Comparison of ENCODE assay signal across 9 cellular contexts in the genomic region with DNA sequence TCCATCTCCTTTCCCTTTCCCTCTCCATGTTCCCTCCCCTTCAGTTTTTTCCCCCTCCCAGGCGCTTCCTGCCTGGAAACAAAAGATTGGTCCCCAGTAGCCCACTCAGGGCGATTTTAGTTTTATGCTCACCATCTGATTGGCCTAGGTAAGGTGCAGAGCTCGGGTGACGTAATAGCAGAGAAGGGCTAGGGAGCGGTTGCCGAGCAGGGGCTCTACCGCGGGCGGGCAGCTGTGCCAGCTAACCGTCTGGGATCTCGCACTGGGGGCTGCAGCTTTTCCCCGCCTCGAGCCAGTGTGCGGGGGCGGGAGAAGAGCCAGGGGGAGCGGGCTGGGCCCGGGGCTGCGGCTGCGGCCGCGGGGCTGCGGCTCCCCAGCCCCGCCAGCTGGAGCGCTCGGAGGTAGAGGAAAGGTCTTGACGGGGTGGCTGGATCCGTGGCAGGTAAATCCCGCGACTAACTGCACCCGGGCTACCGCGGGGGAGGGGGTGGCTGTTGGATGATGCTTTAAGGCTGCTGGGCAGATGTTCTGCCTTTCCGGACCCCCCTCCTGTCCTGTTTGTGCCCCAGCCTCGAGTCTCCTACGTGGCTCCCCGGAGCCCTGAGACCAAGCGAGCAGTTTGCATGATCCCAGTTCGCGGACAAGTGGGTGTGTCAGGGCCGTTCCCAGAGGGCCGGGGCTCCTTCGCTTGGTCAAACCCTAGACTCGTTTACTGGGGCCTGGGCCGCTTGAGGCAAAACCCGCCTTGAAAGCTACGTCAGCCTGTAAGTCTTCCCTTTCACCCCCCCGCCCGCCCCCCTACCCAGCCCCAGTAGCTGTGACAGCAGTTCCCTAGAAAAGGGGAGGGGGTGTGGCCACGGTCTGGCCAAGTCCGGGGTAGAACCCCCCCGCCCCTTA. TPM values are rescaled to one million over a fixed set of nuclear protein-coding genes. Genes with fewer than 3 reads are reported as not detected.
DNase-seq lines count a peak whose midpoint lies in the region; ATAC-seq and TF ChIP-seq lines count a peak whose summit lies in the region.
"Had no signal": no experiment of that assay in that cellular context is flagged by ENCODE, and none has a peak within 500 bp of the region (broad histone marks: within the 10 kb centered on the region; RNA-seq: fewer than 3 reads in every experiment).

PAK3 (plus strand) TSS at position 218 of the 897 bp plus-strand sequence. CDS start 26,913 bp downstream, outside the sequence.

- H3K9ac ChIP-seq in H9 (ENCODE audit: extremely low read depth, insufficient read length, low read length): no peak within 1 kb of the TSS

- no peak within 1 kb of the TSS for H3K18ac ChIP-seq in H9 (ENCODE audit: insufficient read length, low read depth, low read length)

- CTCF ChIA-PET in CD4-positive, alpha-beta memory T cell (lab: Charles Lee; ENCODE audit: partially characterized antibody): interaction anchor here (1.4 to 1.5 kb wide), 2 partner anchors 105 to 249 kb away, joined by 4 to 6 read pairs; no protein-coding TSS in a partner anchor
- CTCF ChIA-PET in activated naive CD4-positive, alpha-beta T cell treated with anti-CD3 and anti-CD28 coated beads, Interleukin-2, amount 10 ng/mL, durations not matched to agents 7 days and 5 days (lab: Charles Lee): no interaction called here

- H2BK5ac ChIP-seq in H9 (ENCODE audit: insufficient read length, low read length): no peak within 1 kb of the TSS

- H4K20me1 ChIP-seq in H9 (ENCODE audit: control insufficient read depth, insufficient read depth, insufficient read length): no peaks in the 10 kb centered on the region

- 0 out of 3 replicates have a peak, but pooled peaks have one; percentile 19 for TF ChIP-seq CTCF in H9 (conservative IDR thresholded peaks at IDR 0.05)

- no peaks in the 10 kb centered on the region for H3K36me3 ChIP-seq in CD4-positive, alpha-beta memory T cell (ENCODE audit: insufficient read depth, low read length)

- H3K4me2 ChIP-seq in H9 (ENCODE audit: insufficient read depth, insufficient read length, low read length): peak within 1 kb of the TSS; percentile 77

- H3K27ac ChIP-seq in CD4-positive, alpha-beta memory T cell (ENCODE audit: low read depth, low read length): peak within 1 kb of the TSS; percentile 41
- H3K27ac ChIP-seq in H9 (ENCODE audit: insufficient read length, low read depth, low read length): no peak within 1 kb of the TSS

- DNase-seq in CD4-positive, alpha-beta memory T cell: peak; percentile 39 to 74 (median 50)
- DNase-seq in H9: peak; percentile 89
- peak; percentile 85 for DNase-seq in NCI-H345 (lab: John Stamatoyannopoulos, UW)
- DNase-seq in activated naive CD4-positive, alpha-beta T cell treated with anti-CD3 and anti-CD28 coated beads, Interleukin-2, amount 10 ng/mL, durations not matched to agents 7 days and 5 days: peak; percentile 24
- DNase-seq in germinal center (ENCODE audit: low spot score): peak; percentile 4
- peak in 36 of 56 donors; percentile 1 to 65 (median 19) for DNase-seq in nucleus accumbens (lab: John Stamatoyannopoulos, UW)
- DNase-seq in cortex of kidney (lab: John Stamatoyannopoulos, UW): no peak

- peaks cover 23% of the 10 kb centered on the region for H3K4me1 ChIP-seq in CD4-positive, alpha-beta memory T cell (ENCODE audit: insufficient read depth, low read length)
- H3K4me1 ChIP-seq in H9 (ENCODE audit: insufficient read depth, low read length): peaks cover 3% of the 10 kb centered on the region; the same call in 1 of the 2 replicates

- no peaks in the 10 kb centered on the region for H3K79me2 ChIP-seq in H9 (ENCODE audit: insufficient read depth, low read length)

- POLR2A ChIA-PET in CD4-positive, alpha-beta memory T cell (lab: Charles Lee; ENCODE audit: partially characterized antibody): interaction anchor here (0.7 to 1.8 kb wide), 3 partner anchors 55 to 585 kb away, joined by 3 to 7 read pairs (median 3); partner anchors contain the start of gene ALG13

- no peak within 1 kb of the TSS for H4K5ac ChIP-seq in H9 (ENCODE audit: insufficient read length, low read depth, low read length)

- no peaks in the 10 kb centered on the region for H3K27me3 ChIP-seq in CD4-positive, alpha-beta memory T cell (ENCODE audit: insufficient read depth, low read length)
- H3K27me3 ChIP-seq in H9 (ENCODE audit: insufficient read depth, low read length): no peaks in the 10 kb centered on the region

- no peak within 1 kb of the TSS for H3T11ph ChIP-seq in H9 (ENCODE audit: low read length)

- WGBS in H9 (ENCODE audit: extremely low coverage, insufficient read length, low lambda C conversion rate): no CpG with 5 or more reads among the region's 51 CpGs

- peaks cover 18 to 39% (median 26%) of the 10 kb centered on the region in 4 donors for H3K4me1 Mint-ChIP-seq in CD4-positive, alpha-beta memory T cell
- H3K4me1 Mint-ChIP-seq in H9: peaks cover 41 to 50% of the 10 kb centered on the region in 2 experiments
- peaks cover 17% of the 10 kb centered on the region for H3K4me1 Mint-ChIP-seq in activated naive CD4-positive, alpha-beta T cell treated with anti-CD3 and anti-CD28 coated beads, Interleukin-2, amount 10 ng/mL, durations not matched to agents 7 days and 5 days

- no peaks in the 10 kb centered on the region for H3K9me3 ChIP-seq in CD4-positive, alpha-beta memory T cell (ENCODE audit: control insufficient read depth in 1 of 2, low read length in 2 of 2)
- H3K9me3 ChIP-seq in H9 (ENCODE audit: control insufficient read depth, low read depth, low read length): no peaks in the 10 kb centered on the region

- H3K23ac ChIP-seq in H9 (ENCODE audit: insufficient read length, low read depth, low read length): no peak within 1 kb of the TSS

- H3K36me3 Mint-ChIP-seq in CD4-positive, alpha-beta memory T cell: peaks cover 0 to 2% of the 10 kb centered on the region in 2 donors
- H3K36me3 Mint-ChIP-seq in H9 (ENCODE audit: insufficient read depth in 1 of 3, low read depth in 3 of 3): peaks cover 0 to 13% (median 4%) of the 10 kb centered on the region in 3 experiments; a peak in 4 of 7 replicates
- H3K36me3 Mint-ChIP-seq in activated naive CD4-positive, alpha-beta T cell treated with anti-CD3 and anti-CD28 coated beads, Interleukin-2, amount 10 ng/mL, durations not matched to agents 7 days and 5 days: no peaks in the 10 kb centered on the region

- peak within 1 kb of the TSS; percentile 42 to 58 for H3K4me3 ChIP-seq in CD4-positive, alpha-beta memory T cell (ENCODE audit: low read length in 2 of 2)

- no peak within 1 kb of the TSS for H4K91ac ChIP-seq in H9 (ENCODE audit: insufficient read length, low read depth, low read length)

- no peak within 1 kb of the TSS for H2BK15ac ChIP-seq in H9 (ENCODE audit: low read depth, low read length)

- H3K4me3 Mint-ChIP-seq in CD4-positive, alpha-beta memory T cell: peak within 1 kb of the TSS; percentile 81 to 97 (median 89)
- H3K4me3 Mint-ChIP-seq in H9: peak within 1 kb of the TSS; percentile 79 to 94
- H3K4me3 Mint-ChIP-seq in activated naive CD4-positive, alpha-beta T cell treated with anti-CD3 and anti-CD28 coated beads, Interleukin-2, amount 10 ng/mL, durations not matched to agents 7 days and 5 days: peak within 1 kb of the TSS; percentile 69

- peaks cover 0 to 2% (median 0%) of the 10 kb centered on the region in 8 donors for H3K9me3 Mint-ChIP-seq in CD4-positive, alpha-beta memory T cell
- no peaks in the 10 kb centered on the region for H3K9me3 Mint-ChIP-seq in H9
- H3K9me3 Mint-ChIP-seq in activated naive CD4-positive, alpha-beta T cell treated with anti-CD3 and anti-CD28 coated beads, Interleukin-2, amount 10 ng/mL, durations not matched to agents 7 days and 5 days: no peaks in the 10 kb centered on the region

- H3K79me1 ChIP-seq in H9 (ENCODE audit: insufficient read depth, low read depth, low read length, poor library complexity, severe bottlenecking): no peaks in the 10 kb centered on the region

- H3K23me2 ChIP-seq in H9 (ENCODE audit: insufficient read length, low read depth, low read length, poor library complexity, severe bottlenecking): peaks cover 8% of the 10 kb centered on the region

- H3K14ac ChIP-seq in H9 (ENCODE audit: insufficient read depth, low read length): 0 out of 2 replicates have a peak within 1 kb of the TSS, but pooled peaks have one; percentile 14

- peak within 1 kb of the TSS; percentile 84 to 97 (median 90) for H3K27ac Mint-ChIP-seq in CD4-positive, alpha-beta memory T cell
- peak within 1 kb of the TSS; percentile 8 to 96 (median 36); a peak in 5 of 7 replicates for H3K27ac Mint-ChIP-seq in H9
- H3K27ac Mint-ChIP-seq in activated naive CD4-positive, alpha-beta T cell treated with anti-CD3 and anti-CD28 coated beads, Interleukin-2, amount 10 ng/mL, durations not matched to agents 7 days and 5 days: no peak within 1 kb of the TSS

- H3K4ac ChIP-seq in H9 (ENCODE audit: low read depth, low read length): no peak within 1 kb of the TSS

- H2BK120ac ChIP-seq in H9 (ENCODE audit: low read depth, low read length, poor library complexity, severe bottlenecking): no peak within 1 kb of the TSS

- ATAC-seq in HG03521 (IDR thresholded peaks at IDR 0.05; ENCODE audit: unreplicated experiment): no peak
- ATAC-seq: HCT116 had no signal

- no peak within 1 kb of the TSS for H3K56ac ChIP-seq in H9 (ENCODE audit: insufficient read length, low read depth, low read length)

- H3K27me3 Mint-ChIP-seq in CD4-positive, alpha-beta memory T cell: peaks cover 2% of the 10 kb centered on the region in 2 donors
- peaks cover 17% of the 10 kb centered on the region for H3K27me3 Mint-ChIP-seq in H9 (ENCODE audit: low read depth)
- H3K27me3 Mint-ChIP-seq in activated naive CD4-positive, alpha-beta T cell treated with anti-CD3 and anti-CD28 coated beads, Interleukin-2, amount 10 ng/mL, durations not matched to agents 7 days and 5 days: peaks cover 17% of the 10 kb centered on the region

- H4K8ac ChIP-seq in H9 (replicated peaks; ENCODE audit: insufficient read length, low read depth, low read length): no peak within 1 kb of the TSS

- intact Hi-C loops in CD4-positive, alpha-beta memory T cell (cut with micrococcal nuclease): loop anchor here (10.0 kb wide), 1 partner anchor 241 kb away; no protein-coding TSS in a partner anchor

- no peak within 1 kb of the TSS for H2BK12ac ChIP-seq in H9 (ENCODE audit: insufficient read length, low read depth, low read length)

- H2AK5ac ChIP-seq in H9 (ENCODE audit: insufficient read length, low read length): no peak within 1 kb of the TSS

- no peak within 1 kb of the TSS for H2AFZ ChIP-seq in H9 (ENCODE audit: low read length)

- H2BK20ac ChIP-seq in H9 (ENCODE audit: low read depth, low read length, poor library complexity, severe bottlenecking): no peak within 1 kb of the TSS

RNA-seq across cellular contexts. Expression of gene PAK3, which starts in this region (rescaled TPM):
- 1 to 10 TPM; 1.5 TPM for total RNA-seq in CD4-positive, alpha-beta memory T cell
- polyA plus RNA-seq in CD4-positive, alpha-beta memory T cell: 1 to 10 TPM in 1 of 2 donors, under 1 TPM in 1; 1.00 to 1.5 TPM
- total RNA-seq in H9 (2021): 7.5 and 7.8 TPM in 2 replicates
